ENCODE assay signal across 16 cellular contexts in genomic region chr1:58293388-58293787, GRCh38.
A peak's percentile ranks its signal among the peaks of the same experiment; 100 is the strongest.
DNase-seq lines count a peak whose midpoint lies in the region; ATAC-seq and TF ChIP-seq lines count a peak whose summit lies in the region.
"Had no signal": no experiment of that assay in that cellular context is flagged by ENCODE, and none has a peak within 500 bp of the region (broad histone marks: within the 10 kb centered on the region; RNA-seq: fewer than 3 reads in every experiment).

No MANE protein-coding gene starts in this region.

- in situ Hi-C loops in GM13977 (cut with MboI; ENCODE audit: low pct_unique_long_range_greater_than_20kb, low sequenced_read_pairs, unreplicated experiment), result no loop called here

- no peaks in the 10 kb centered on the region for H3K4me1 ChIP-seq in A673 (ENCODE audit: insufficient read depth, low read length, poor library complexity, severe bottlenecking)
- H3K4me1 ChIP-seq: HAP-1, Peyer's patch had no signal

- peak; percentile 29 for DNase-seq in DMS53 (lab: John Stamatoyannopoulos, UW)
- DNase-seq in DMS53 treated with DMSO at 0.1 percent for 48 hours (lab: John Stamatoyannopoulos, UW; ENCODE audit: unreplicated experiment), result no peak
- DNase-seq in AG10803 (ENCODE audit: low read depth), result peak; percentile 50
- DNase-seq in MG63, result peak; percentile 51
- peak; percentile 59 for DNase-seq in left lobe of liver (ENCODE audit: low spot score)
- DNase-seq in A673 (ENCODE audit: low spot score), result no peak
- DNase-seq in GM13977 (ENCODE audit: low spot score), result no peak
- DNase-seq: 8988T, DMS153, NCI-H1048, NCI-H748 treated with DMSO at 0.1 percent for 48 hours, Peyer's patch, Right ventricle myocardium superior had no signal

- H3K4me3 ChIP-seq in AG10803 (ENCODE audit: low read length) (no peak overlapping the region), MG63 (no peak overlapping the region), A673 (ENCODE audit: low read depth, low read length, poor library complexity, severe bottlenecking) (no peak overlapping the region)
- H3K4me3 ChIP-seq: HAP-1, Peyer's patch, SK-N-MC had no signal

- H3K9me3 ChIP-seq in MG63, result no peaks in the 10 kb centered on the region
- H3K9me3 ChIP-seq in A673 (ENCODE audit: low read depth, low read length, poor library complexity, severe bottlenecking), result no peaks in the 10 kb centered on the region
- H3K9me3 ChIP-seq: HAP-1, Peyer's patch had no signal

- no TSS peak for BruUV-seq in A673 (replicated peaks; lab: Mats Ljungman, UMichigan)

- H3K27ac ChIP-seq in A673 (ENCODE audit: low read depth, low read length, poor library complexity, severe bottlenecking), result no peak overlapping the region
- H3K27ac ChIP-seq: Peyer's patch, SK-N-MC had no signal

- ATAC-seq in left lobe of liver (peak; percentile 96), GM19324 (IDR thresholded peaks at IDR 0.05; ENCODE audit: low FRiP score, unreplicated experiment) (no peak)

- CTCF ChIA-PET in A673 (lab: Charles Lee), result no interaction called here

- H3K27me3 ChIP-seq in MG63 (no peaks in the 10 kb centered on the region), A673 (replicated peaks; ENCODE audit: insufficient read depth, low read depth, low read length, poor library complexity) (no peaks in the 10 kb centered on the region)
- H3K27me3 ChIP-seq: Peyer's patch had no signal

- no peak for TF ChIP-seq CTCF in AG10803 (conservative IDR thresholded peaks at IDR 0.05; ENCODE audit: low read length)
- TF ChIP-seq CTCF in A673 (conservative IDR thresholded peaks at IDR 0.05; ENCODE audit: low read depth, low read length), result no peak
- no peak for TF ChIP-seq CTCF in GM13977 (IDR thresholded peaks at IDR 0.05; ENCODE audit: extremely low read depth, insufficient read depth, missing control alignments)

- intact Hi-C loops in A673 (cut with micrococcal nuclease; ENCODE audit: unreplicated experiment), result no loop called here

- POLR2A ChIA-PET in A673 (lab: Charles Lee; ENCODE audit: low non-redundant PET), result no interaction called here

- H3K36me3 ChIP-seq in MG63 (no peaks in the 10 kb centered on the region), A673 (ENCODE audit: insufficient read depth, low read length, poor library complexity, severe bottlenecking) (no peaks in the 10 kb centered on the region)
- H3K36me3 ChIP-seq: HAP-1, Peyer's patch had no signal

Comparison
In these comparisons a context has a peak if more than half of its experiments do, and no peak if none do; other contexts are left out.
1. DNase-seq: peak in DMS53 (single experiment), AG10803 (single experiment), MG63 (single experiment) and left lobe of liver (single experiment); none in DMS53 treated with DMSO at 0.1 percent for 48 hours (single experiment), A673 (single experiment) and GM13977 (single experiment).